9 cellular contexts compared by ENCODE assay signal in the genomic region with DNA sequence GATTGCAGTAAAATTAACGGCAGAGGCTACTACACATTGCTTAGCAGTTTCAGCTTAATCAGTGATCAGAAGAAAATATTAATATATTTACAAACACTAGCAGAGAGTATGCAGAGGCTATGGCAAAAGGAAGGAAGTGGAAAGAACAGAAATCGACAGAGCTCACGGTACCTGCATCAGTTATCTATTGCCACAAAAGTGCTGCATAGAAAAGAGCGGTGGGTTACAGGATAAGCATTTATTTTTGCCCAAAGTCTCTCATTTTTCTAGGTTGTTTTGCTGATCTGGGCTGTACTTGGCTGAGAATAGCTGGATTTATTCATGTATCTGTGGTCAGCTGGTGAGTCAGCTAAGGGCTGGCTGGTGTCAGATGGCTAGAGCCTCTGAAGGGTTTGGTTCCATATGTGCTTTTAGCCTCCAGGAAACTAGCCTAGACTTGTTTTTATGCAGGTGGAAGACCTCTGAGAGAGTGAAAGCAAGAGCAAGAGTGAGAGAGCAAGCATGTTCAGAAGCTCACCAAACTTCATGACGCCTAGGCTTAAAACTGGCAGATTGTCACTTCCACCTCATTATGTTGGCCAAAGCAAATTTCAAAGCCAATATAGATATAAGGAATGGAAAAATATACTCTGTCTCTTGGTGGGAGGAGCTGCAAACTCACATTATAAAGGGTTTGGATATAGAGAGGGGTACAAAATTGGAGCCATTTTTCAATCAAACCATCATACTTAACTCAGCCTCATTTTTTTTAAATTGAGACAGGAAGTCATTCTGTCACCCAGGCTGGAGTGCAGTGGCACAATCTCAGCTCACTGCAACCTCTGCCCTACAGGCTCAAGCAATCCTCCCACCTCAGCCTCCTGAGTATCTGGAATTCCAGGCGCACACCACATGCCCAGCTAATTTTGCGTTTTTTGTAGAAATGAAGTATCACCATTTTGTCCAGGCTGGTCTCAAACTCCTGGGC.
DNase-seq lines count a peak whose midpoint lies in the region; ATAC-seq and TF ChIP-seq lines count a peak whose summit lies in the region.
"Had no signal": no experiment of that assay in that cellular context is flagged by ENCODE, and none has a peak within 500 bp of the region (broad histone marks: within the 10 kb centered on the region; RNA-seq: fewer than 3 reads in every experiment).

No MANE protein-coding gene starts in this region.

- H3K4me1 ChIP-seq in endodermal cell (ENCODE audit: control insufficient read depth, insufficient read depth, low read length) (no peaks in the 10 kb centered on the region), Karpas-422 (ENCODE audit: low read length) (no peaks in the 10 kb centered on the region)

- H3K4me3 Mint-ChIP-seq in activated naive CD8-positive, alpha-beta T cell, result peak overlapping the region; percentile 83
- no peak overlapping the region for H3K4me3 Mint-ChIP-seq in endodermal cell

- H2AFZ ChIP-seq in Karpas-422 (ENCODE audit: low read length), result no peak overlapping the region

- no peaks in the 10 kb centered on the region for H3K27me3 ChIP-seq in GM06990 (replicated peaks; ENCODE audit: control insufficient read depth, insufficient read depth, low read length)
- H3K27me3 ChIP-seq in endodermal cell (ENCODE audit: control insufficient read depth, insufficient read depth, low read length, poor library complexity, severe bottlenecking), result no peaks in the 10 kb centered on the region
- no peaks in the 10 kb centered on the region for H3K27me3 ChIP-seq in Karpas-422 (ENCODE audit: low read length)

- no peak overlapping the region for H3K4me2 ChIP-seq in Karpas-422 (ENCODE audit: low read depth, low read length, poor library complexity, severe bottlenecking)

- peaks cover 48% of the 10 kb centered on the region for H3K4me1 Mint-ChIP-seq in activated naive CD8-positive, alpha-beta T cell (ENCODE audit: low read depth)
- H3K4me1 Mint-ChIP-seq in endodermal cell, result no peaks in the 10 kb centered on the region

- DNase-seq in GM06990 (ENCODE audit: extremely low read depth, insufficient read length), result peak; percentile 22
- DNase-seq in non-pigmented ciliary epithelial cell (ENCODE audit: low read depth), result peak; percentile 89
- DNase-seq in endodermal cell, result no peak
- no peak for DNase-seq in Karpas-422
- no peak for DNase-seq in ureter (ENCODE audit: low spot score)

- H3K9me2 ChIP-seq in Karpas-422 (replicated peaks; ENCODE audit: insufficient read depth, low read length), result no peaks in the 10 kb centered on the region

- 94 to 95% methylated on average over 6 to 7 of the region's 7 CpGs for WGBS in endodermal cell (ENCODE audit: insufficient coverage in 1 of 2, insufficient read length in 1 of 2), 2 experiments

- H3K9me3 Mint-ChIP-seq in activated naive CD8-positive, alpha-beta T cell (ENCODE audit: low read depth), result no peaks in the 10 kb centered on the region
- H3K9me3 Mint-ChIP-seq in endodermal cell, result no peaks in the 10 kb centered on the region

- H3K27me3 Mint-ChIP-seq in activated naive CD8-positive, alpha-beta T cell, result no peaks in the 10 kb centered on the region
- peaks cover 3% of the 10 kb centered on the region for H3K27me3 Mint-ChIP-seq in endodermal cell (ENCODE audit: insufficient read depth)

- no peaks in the 10 kb centered on the region for H3K9me3 ChIP-seq in endodermal cell (ENCODE audit: control insufficient read depth, low read length)
- no peaks in the 10 kb centered on the region for H3K9me3 ChIP-seq in Karpas-422 (ENCODE audit: low read length)

- H3K27ac ChIP-seq in endodermal cell (ENCODE audit: low read depth, low read length) (no peak overlapping the region), Karpas-422 (ENCODE audit: low read length) (no peak overlapping the region)

- ATAC-seq in GM21381 (IDR thresholded peaks at IDR 0.05; ENCODE audit: unreplicated experiment) (peak; percentile 96), HG03521 (IDR thresholded peaks at IDR 0.05; ENCODE audit: unreplicated experiment) (peak; percentile 99)

- no peak overlapping the region for H3K9ac ChIP-seq in endodermal cell (ENCODE audit: extremely low read depth, low read length, poor library complexity, severe bottlenecking)
- H3K9ac ChIP-seq in Karpas-422 (ENCODE audit: low read length), result no peak overlapping the region

- peak overlapping the region; percentile 6 for H3K4me3 ChIP-seq in GM06990 (replicated peaks; ENCODE audit: low read depth, low read length)
- no peak overlapping the region for H3K4me3 ChIP-seq in endodermal cell (ENCODE audit: low read length)
- no peak overlapping the region for H3K4me3 ChIP-seq in Karpas-422 (ENCODE audit: low read length)
- H3K4me3 ChIP-seq: lung had no signal

- H4K20me1 ChIP-seq in Karpas-422 (ENCODE audit: insufficient read depth, low read depth, low read length), result no peaks in the 10 kb centered on the region

- peak overlapping the region; percentile 95 for H3K27ac Mint-ChIP-seq in activated naive CD8-positive, alpha-beta T cell
- no peak overlapping the region for H3K27ac Mint-ChIP-seq in endodermal cell

- TF ChIP-seq CTCF in GM06990 (IDR thresholded peaks at IDR 0.05; ENCODE audit: insufficient read depth, low read length, poor library complexity, severe bottlenecking), result no peak
- no peak for TF ChIP-seq CTCF in endodermal cell (conservative IDR thresholded peaks at IDR 0.05)

- H3K36me3 ChIP-seq in GM06990 (ENCODE audit: control insufficient read depth, insufficient read depth, low read length) (no peaks in the 10 kb centered on the region), endodermal cell (ENCODE audit: control insufficient read depth, insufficient read depth, low read length) (no peaks in the 10 kb centered on the region), Karpas-422 (ENCODE audit: insufficient read depth, low read length) (no peaks in the 10 kb centered on the region)

- H3K36me3 Mint-ChIP-seq in activated naive CD8-positive, alpha-beta T cell, result no peaks in the 10 kb centered on the region
- H3K36me3 Mint-ChIP-seq in endodermal cell (ENCODE audit: low read depth), result no peaks in the 10 kb centered on the region

- H3K79me2 ChIP-seq in Karpas-422 (ENCODE audit: low read length), result no peaks in the 10 kb centered on the region

Comparison
In these comparisons a context has a peak if more than half of its experiments do, and no peak if none do; other contexts are left out.
1. DNase-seq: peak in GM06990 (single experiment) and non-pigmented ciliary epithelial cell (single experiment); none in endodermal cell (single experiment), Karpas-422 (single experiment) and ureter (single experiment).